Comparison of ENCODE assay signal across 13 cellular contexts in genomic region chr4:11698846-11699590, GRCh38.
DNase-seq lines count a peak whose midpoint lies in the region; ATAC-seq and TF ChIP-seq lines count a peak whose summit lies in the region.
"Had no signal": no experiment of that assay in that cellular context is flagged by ENCODE, and none has a peak within 500 bp of the region (broad histone marks: within the 10 kb centered on the region; RNA-seq: fewer than 3 reads in every experiment).

No MANE protein-coding gene starts in this region.

- H3K36me3 Mint-ChIP-seq in Calu3 (ENCODE audit: insufficient read depth, unreplicated experiment), result no peaks in the 10 kb centered on the region
- no peaks in the 10 kb centered on the region for H3K36me3 Mint-ChIP-seq in activated T-cell treated with anti-CD3 and anti-CD28 coated beads, Interleukin-2, amount 50 U/mL, for 24 hours (ENCODE audit: low read depth)
- H3K36me3 Mint-ChIP-seq in natural killer cell treated with Interleukin-12 subunit alpha and Interleukin-12 subunit beta and Interleukin-15 and Interleukin-18, amount 100 ng/mL, for 72 hours, result peaks cover 3% of the 10 kb centered on the region
- H3K36me3 Mint-ChIP-seq: immature natural killer cell; stimulated activated effector memory CD8-positive, alpha-beta T cell treated with anti-CD3 and anti-CD28 coated beads, Interleukin-12 subunit alpha, Interleukin-12 subunit beta, amount 100 ng/mL, for 72 hours had no signal

- H3K36me3 ChIP-seq in lung (ENCODE audit: control insufficient read depth in 2 of 2, insufficient read depth in 2 of 2, low read length in 2 of 2), result no peaks in the 10 kb centered on the region
- H3K36me3 ChIP-seq in SK-N-SH (replicated peaks in 1 of 2; ENCODE audit: control insufficient read depth in 1 of 2, insufficient read depth in 2 of 2, low read length in 1 of 2), result no peaks in the 10 kb centered on the region
- H3K36me3 ChIP-seq: adrenal gland had no signal

- no peak for TF ChIP-seq RAD21 in SK-N-SH (IDR thresholded peaks at IDR 0.05; ENCODE audit: low read length)

- ATAC-seq in lung (ENCODE audit: insufficient read depth, low FRiP score), result peak; percentile 34
- no peak for ATAC-seq in natural killer cell treated with Interleukin-12 subunit alpha and Interleukin-12 subunit beta and Interleukin-15 and Interleukin-18, amount 100 ng/mL, for 72 hours
- no peak for ATAC-seq in GM21367 (IDR thresholded peaks at IDR 0.05; ENCODE audit: unreplicated experiment)
- ATAC-seq: stimulated activated effector memory CD8-positive, alpha-beta T cell treated with anti-CD3 and anti-CD28 coated beads, Interleukin-12 subunit alpha, Interleukin-12 subunit beta, amount 100 ng/mL, for 72 hours had no signal

- WGBS in lung, 2 donors, result 53 to 56% methylated on average over 5 of the region's 5 CpGs
- WGBS in SK-N-SH (ENCODE audit: low lambda C conversion rate), result 9% methylated on average over 5 of the region's 5 CpGs

- no peaks in the 10 kb centered on the region for H3K9me2 ChIP-seq in SK-N-SH

- POLR2A ChIA-PET in SK-N-SH (lab: Yijun Ruan, JAX), result no interaction called here

- no peaks in the 10 kb centered on the region for H3K79me2 ChIP-seq in SK-N-SH (ENCODE audit: insufficient read depth)

- H3K27me3 ChIP-seq in lung (ENCODE audit: control insufficient read depth, insufficient read depth), result no peaks in the 10 kb centered on the region
- no peaks in the 10 kb centered on the region for H3K27me3 ChIP-seq in SK-N-SH (ENCODE audit: insufficient read depth)
- H3K27me3 ChIP-seq: adrenal gland had no signal

- H3F3A ChIP-seq in SK-N-SH (replicated peaks; ENCODE audit: insufficient read depth), result no peaks in the 10 kb centered on the region

- BruUV-seq in Calu3 (replicated peaks; lab: Mats Ljungman, UMichigan), result no TSS peak

- no peak overlapping the region for H3K9ac ChIP-seq in SK-N-SH

- no peak for TF ChIP-seq EP300 in SK-N-SH (IDR thresholded peaks at IDR 0.05; ENCODE audit: borderline replicate concordance in 1 of 2, low read depth in 1 of 2, low read length in 1 of 2)

- no peak for TF ChIP-seq CTCF in Calu3 (IDR thresholded peaks at IDR 0.05; ENCODE audit: unreplicated experiment)
- TF ChIP-seq CTCF in choroid plexus epithelial cell (conservative IDR thresholded peaks at IDR 0.05; ENCODE audit: low read depth, low read length), result no peak
- TF ChIP-seq CTCF in lung (IDR thresholded peaks at IDR 0.05; ENCODE audit: control extremely low read depth, extremely low read depth), result no peak
- TF ChIP-seq CTCF in SK-N-SH (IDR thresholded peaks at IDR 0.05), result no peak

- no peak overlapping the region for H3K4me3 Mint-ChIP-seq in Calu3 (ENCODE audit: low read depth, unreplicated experiment)
- no peak overlapping the region for H3K4me3 Mint-ChIP-seq in activated T-cell treated with anti-CD3 and anti-CD28 coated beads, Interleukin-2, amount 50 U/mL, for 24 hours
- no peak overlapping the region for H3K4me3 Mint-ChIP-seq in natural killer cell treated with Interleukin-12 subunit alpha and Interleukin-12 subunit beta and Interleukin-15 and Interleukin-18, amount 100 ng/mL, for 72 hours
- H3K4me3 Mint-ChIP-seq: immature natural killer cell; stimulated activated effector memory CD8-positive, alpha-beta T cell treated with anti-CD3 and anti-CD28 coated beads, Interleukin-12 subunit alpha, Interleukin-12 subunit beta, amount 100 ng/mL, for 72 hours had no signal

- H2AFZ ChIP-seq in SK-N-SH (ENCODE audit: low read depth), result no peak overlapping the region

- no peak overlapping the region for H3K4me2 ChIP-seq in SK-N-SH

- H3K9me3 ChIP-seq in lung (ENCODE audit: control insufficient read depth in 2 of 2, insufficient read depth in 1 of 2, low read length in 1 of 2) (no peaks in the 10 kb centered on the region), SK-N-SH (no peaks in the 10 kb centered on the region)
- H3K9me3 ChIP-seq: adrenal gland had no signal

- H3K4me1 ChIP-seq in lung (ENCODE audit: control insufficient read depth in 2 of 2, insufficient read depth in 2 of 2, low read length in 2 of 2) (peaks cover 0 to 8% of the 10 kb centered on the region in 2 donors), SK-N-SH (ENCODE audit: control insufficient read depth in 1 of 2, insufficient read depth in 2 of 2, low read depth in 1 of 2, low read length in 1 of 2) (no peaks in the 10 kb centered on the region)

- intact Hi-C loops in Calu3 (cut with micrococcal nuclease; ENCODE audit: unreplicated experiment), result no loop called here

- H3K9me3 Mint-ChIP-seq in Calu3 (ENCODE audit: low read depth, unreplicated experiment), result no peaks in the 10 kb centered on the region
- peaks cover 1% of the 10 kb centered on the region for H3K9me3 Mint-ChIP-seq in activated T-cell treated with anti-CD3 and anti-CD28 coated beads, Interleukin-2, amount 50 U/mL, for 24 hours
- no peaks in the 10 kb centered on the region for H3K9me3 Mint-ChIP-seq in natural killer cell treated with Interleukin-12 subunit alpha and Interleukin-12 subunit beta and Interleukin-15 and Interleukin-18, amount 100 ng/mL, for 72 hours

- DNase-seq in Calu3 (no peak), NCI-H1417 treated with DMSO at 0.1 percent for 48 hours (lab: John Stamatoyannopoulos, UW) (peak; percentile 42), choroid plexus epithelial cell (ENCODE audit: low read depth) (peak; percentile 25), lung (ENCODE audit: low spot score) (no peak), SK-N-SH (no peak)
- DNase-seq in activated T-cell treated with anti-CD3 and anti-CD28 coated beads, Interleukin-2, amount 50 U/mL, for 24 hours, result no peak
- DNase-seq in natural killer cell treated with Interleukin-12 subunit alpha and Interleukin-12 subunit beta and Interleukin-15 and Interleukin-18, amount 100 ng/mL, for 72 hours (ENCODE audit: low spot score), result no peak
- DNase-seq: adrenal gland, immature natural killer cell, NCI-H187 treated with DMSO at 0.1 percent for 48 hours had no signal

- no peaks in the 10 kb centered on the region for H4K20me1 ChIP-seq in SK-N-SH (ENCODE audit: insufficient read depth)

- no peak overlapping the region for H3K4me3 ChIP-seq in choroid plexus epithelial cell (ENCODE audit: low read depth, low read length)
- no peak overlapping the region for H3K4me3 ChIP-seq in lung
- no peak overlapping the region for H3K4me3 ChIP-seq in SK-N-SH (ENCODE audit: low read depth in 2 of 2, low read length in 1 of 2)
- H3K4me3 ChIP-seq: adrenal gland had no signal

- H3K27me3 Mint-ChIP-seq in Calu3 (ENCODE audit: unreplicated experiment), result no peaks in the 10 kb centered on the region
- peaks cover 3% of the 10 kb centered on the region for H3K27me3 Mint-ChIP-seq in activated T-cell treated with anti-CD3 and anti-CD28 coated beads, Interleukin-2, amount 50 U/mL, for 24 hours
- H3K27me3 Mint-ChIP-seq in natural killer cell treated with Interleukin-12 subunit alpha and Interleukin-12 subunit beta and Interleukin-15 and Interleukin-18, amount 100 ng/mL, for 72 hours, result no peaks in the 10 kb centered on the region

- H3K27ac ChIP-seq in lung (ENCODE audit: low read depth in 1 of 2, low read length in 1 of 2), result no peak overlapping the region
- no peak overlapping the region for H3K27ac ChIP-seq in SK-N-SH (ENCODE audit: low read depth in 2 of 2, low read length in 1 of 2)
- H3K27ac ChIP-seq: adrenal gland, C4-2B had no signal

- H3K4me1 Mint-ChIP-seq in Calu3 (ENCODE audit: low read depth, unreplicated experiment), result peaks cover 27% of the 10 kb centered on the region
- H3K4me1 Mint-ChIP-seq in activated T-cell treated with anti-CD3 and anti-CD28 coated beads, Interleukin-2, amount 50 U/mL, for 24 hours (ENCODE audit: low read depth), result no peaks in the 10 kb centered on the region
- H3K4me1 Mint-ChIP-seq in natural killer cell treated with Interleukin-12 subunit alpha and Interleukin-12 subunit beta and Interleukin-15 and Interleukin-18, amount 100 ng/mL, for 72 hours (ENCODE audit: low read depth in 2 of 2), result no peaks in the 10 kb centered on the region
- H3K4me1 Mint-ChIP-seq: immature natural killer cell; stimulated activated effector memory CD8-positive, alpha-beta T cell treated with anti-CD3 and anti-CD28 coated beads, Interleukin-12 subunit alpha, Interleukin-12 subunit beta, amount 100 ng/mL, for 72 hours had no signal

- CTCF ChIA-PET in Calu3 (lab: Charles Lee) (no interaction called here), SK-N-SH (lab: Yijun Ruan, JAX) (no interaction called here)

- peak overlapping the region; percentile 65 for H3K27ac Mint-ChIP-seq in Calu3 (ENCODE audit: unreplicated experiment)
- H3K27ac Mint-ChIP-seq in activated T-cell treated with anti-CD3 and anti-CD28 coated beads, Interleukin-2, amount 50 U/mL, for 24 hours, result no peak overlapping the region
- H3K27ac Mint-ChIP-seq in natural killer cell treated with Interleukin-12 subunit alpha and Interleukin-12 subunit beta and Interleukin-15 and Interleukin-18, amount 100 ng/mL, for 72 hours, result no peak overlapping the region
- H3K27ac Mint-ChIP-seq: immature natural killer cell; stimulated activated effector memory CD8-positive, alpha-beta T cell treated with anti-CD3 and anti-CD28 coated beads, Interleukin-12 subunit alpha, Interleukin-12 subunit beta, amount 100 ng/mL, for 72 hours had no signal

TF ChIP-seq in SK-N-SH, 30 proteins besides CTCF, POLR2A, EP300 and RAD21:
- TF ChIP-seq IRF3 (IDR thresholded peaks at IDR 0.05; ENCODE audit: low read depth, low read length) (no peak), NFIC (IDR thresholded peaks at IDR 0.05; ENCODE audit: borderline replicate concordance) (no peak), MEF2A (IDR thresholded peaks at IDR 0.05; ENCODE audit: borderline replicate concordance, low read depth) (no peak)
TF ChIP-seq in SK-N-SH: peak in this region for 0.

Comparison
In these comparisons a context has a peak if more than half of its experiments do, and no peak if none do; other contexts are left out.
1. DNase-seq: peak in NCI-H1417 treated with DMSO at 0.1 percent for 48 hours (single experiment) and choroid plexus epithelial cell (single experiment); none in Calu3 (single experiment), lung (single experiment), activated T-cell treated with anti-CD3 and anti-CD28 coated beads, Interleukin-2, amount 50 U/mL, for 24 hours (single experiment), natural killer cell treated with Interleukin-12 subunit alpha and Interleukin-12 subunit beta and Interleukin-15 and Interleukin-18, amount 100 ng/mL, for 72 hours (single experiment) and SK-N-SH (single experiment).